In the genomic region with DNA sequence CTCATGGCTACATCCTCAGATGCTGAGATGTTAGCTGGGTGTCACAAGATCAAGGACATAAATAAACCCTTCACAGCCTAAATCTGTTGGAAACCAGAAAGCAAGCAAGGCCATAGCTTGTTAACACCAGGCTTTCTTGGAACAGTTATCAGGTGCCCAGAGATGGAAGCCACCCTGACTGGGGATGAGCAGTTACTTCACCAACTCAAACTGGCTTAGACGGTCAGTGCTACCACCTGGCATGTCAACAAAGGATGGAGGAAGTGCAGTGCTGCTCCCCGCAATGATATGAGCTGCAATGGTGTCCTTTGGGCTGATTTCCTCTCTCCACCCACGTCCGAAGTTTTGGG, we compare ENCODE assay signal across 24 cellular contexts.
"Had no signal": no experiment of that assay in that cellular context is flagged by ENCODE, and none has a peak within 500 bp of the region (broad histone marks: within the 10 kb centered on the region; RNA-seq: fewer than 3 reads in every experiment).

No MANE protein-coding gene starts in this region.

- H3K4me3 Mint-ChIP-seq: activated B cell treated with CpG ODN at 0.5 μM for 24 hours; activated CD4-positive, alpha-beta T cell treated with anti-CD3 and anti-CD28 coated beads, Interleukin-2, amount 10 ng/mL, durations not matched to agents 24 days and 14 days; activated CD8-positive, alpha-beta memory T cell treated with anti-CD3 and anti-CD28 coated beads, Interleukin-2, amount 10 ng/mL, durations not matched to agents 7 days and 5 days; activated naive CD8-positive, alpha-beta T cell; activated T-cell treated with anti-CD3 and anti-CD28 coated beads, Interleukin-2, amount 50 U/mL, for 24 hours; activated T-helper 1 cell treated with anti-CD3 and anti-CD28 coated beads, Interleukin-12 subunit alpha, Interleukin-12 subunit beta, Interleukin-2, Interleukin-4 antibody, amounts not matched to agents 30 ng/mL and 10 ng/mL and 1 ng/mL, durations not matched to agents 14 hours and 24 hours and 36 hours; brain had no signal

- H3K4me3 ChIP-seq: Peyer's patch, SJSA1 had no signal

- H3K9me3 Mint-ChIP-seq: activated B cell treated with CpG ODN at 0.5 μM for 24 hours; activated CD4-positive, alpha-beta T cell treated with anti-CD3 and anti-CD28 coated beads, Interleukin-2, amount 10 ng/mL, durations not matched to agents 24 days and 14 days; activated T-cell treated with anti-CD3 and anti-CD28 coated beads, Interleukin-2, amount 50 U/mL, for 24 hours; activated T-helper 1 cell treated with anti-CD3 and anti-CD28 coated beads, Interleukin-12 subunit alpha, Interleukin-12 subunit beta, Interleukin-2, Interleukin-4 antibody, amounts not matched to agents 30 ng/mL and 10 ng/mL and 1 ng/mL, durations not matched to agents 14 hours and 24 hours and 36 hours had no signal

- H3K4me1 Mint-ChIP-seq: brain had no signal

- ATAC-seq: activated CD8-positive, alpha-beta memory T cell treated with anti-CD3 and anti-CD28 coated beads, Interleukin-2, amount 10 ng/mL, durations not matched to agents 7 days and 5 days; SK-N-SH treated with all-trans-retinoic acid at 6 μM for 48 hours had no signal

- H3K27ac Mint-ChIP-seq: activated B cell treated with CpG ODN at 0.5 μM for 24 hours; activated CD4-positive, alpha-beta T cell treated with anti-CD3 and anti-CD28 coated beads, Interleukin-2, amount 10 ng/mL, durations not matched to agents 24 days and 14 days; activated CD8-positive, alpha-beta memory T cell treated with anti-CD3 and anti-CD28 coated beads, Interleukin-2, amount 10 ng/mL, durations not matched to agents 7 days and 5 days; activated naive CD8-positive, alpha-beta T cell; activated T-cell treated with anti-CD3 and anti-CD28 coated beads, Interleukin-2, amount 50 U/mL, for 24 hours; activated T-helper 1 cell treated with anti-CD3 and anti-CD28 coated beads, Interleukin-12 subunit alpha, Interleukin-12 subunit beta, Interleukin-2, Interleukin-4 antibody, amounts not matched to agents 30 ng/mL and 10 ng/mL and 1 ng/mL, durations not matched to agents 14 hours and 24 hours and 36 hours had no signal

- H3K27me3 Mint-ChIP-seq: activated B cell treated with CpG ODN at 0.5 μM for 24 hours; activated CD4-positive, alpha-beta T cell treated with anti-CD3 and anti-CD28 coated beads, Interleukin-2, amount 10 ng/mL, durations not matched to agents 24 days and 14 days; activated CD8-positive, alpha-beta memory T cell treated with anti-CD3 and anti-CD28 coated beads, Interleukin-2, amount 10 ng/mL, durations not matched to agents 7 days and 5 days; activated naive CD8-positive, alpha-beta T cell; activated T-cell treated with anti-CD3 and anti-CD28 coated beads, Interleukin-2, amount 50 U/mL, for 24 hours; brain had no signal

- H3K27ac ChIP-seq: Peyer's patch, RWPE1, SJSA1 had no signal

- H3K27me3 ChIP-seq: Peyer's patch, SJSA1 had no signal

- H3K9me3 ChIP-seq: Peyer's patch, SJSA1 had no signal

- DNase-seq: activated B cell treated with CpG ODN at 0.5 μM for 24 hours; activated CD4-positive, alpha-beta T cell treated with anti-CD3 and anti-CD28 coated beads for 1 hour; activated CD4-positive, alpha-beta T cell treated with anti-CD3 and anti-CD28 coated beads, Interleukin-2, amount 10 ng/mL, durations not matched to agents 24 days and 14 days; activated CD4-positive, alpha-beta T cell treated with anti-CD3 and anti-CD28 coated beads, Interleukin-2, amount 50 U/mL, for 48 hours; activated CD8-positive, alpha-beta memory T cell treated with anti-CD3 and anti-CD28 coated beads, Interleukin-2, amount 10 ng/mL, durations not matched to agents 7 days and 5 days; activated effector memory CD4-positive, alpha-beta T cell treated with Interleukin-2 at 50 U/mL for 16 hours; activated naive CD4-positive, alpha-beta T cell treated with Interleukin-2 at 50 U/mL for 16 hours; activated T-cell treated with anti-CD3 and anti-CD28 coated beads, Interleukin-2, amount 50 U/mL, for 24 hours; amygdala; KG1; NCI-H1048; NCI-H146; NCI-H187 treated with DMSO at 0.1 percent for 48 hours; NCI-H2081 treated with DMSO at 0.1 percent for 48 hours; NCI-H446; Peyer's patch; SHP77; SW 1271 had no signal

- H3K4me1 ChIP-seq: Peyer's patch, SJSA1 had no signal
